In the genomic region with DNA sequence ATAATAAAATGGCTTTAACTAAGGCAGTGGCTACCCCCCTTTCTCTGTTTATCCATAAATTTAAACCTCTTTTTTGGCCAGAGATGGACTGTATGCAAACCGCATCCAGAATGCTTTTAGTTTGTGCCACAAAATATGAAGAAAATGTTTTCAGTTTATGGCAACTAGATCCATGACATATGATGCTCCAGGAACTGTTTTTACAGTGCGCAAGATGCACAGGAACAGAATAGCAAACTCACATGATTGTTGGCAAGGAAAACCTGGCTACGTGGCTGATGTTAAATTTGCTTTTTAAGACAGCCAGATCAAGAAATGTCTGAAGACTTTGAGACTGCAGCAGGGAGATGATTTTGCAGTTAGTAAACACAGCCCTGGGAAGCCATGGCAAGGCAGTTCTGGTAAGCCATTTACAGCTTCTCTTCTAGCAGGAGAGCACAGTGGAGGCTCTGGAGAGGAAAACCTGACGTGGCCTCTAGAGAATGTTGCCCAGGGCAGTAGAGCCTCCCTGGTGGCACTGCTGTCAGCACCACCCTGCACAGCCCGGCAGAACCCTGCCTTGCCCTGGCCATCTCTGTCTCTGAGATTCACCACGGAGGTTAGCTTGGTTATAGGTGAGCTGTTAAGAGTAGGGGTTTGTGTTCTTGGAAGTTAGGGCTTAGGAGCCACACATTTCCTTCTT, we compare ENCODE assay signal across 8 cellular contexts.
A peak's percentile ranks its signal among the peaks of the same experiment; 100 is the strongest.
DNase-seq lines count a peak whose midpoint lies in the region; ATAC-seq and TF ChIP-seq lines count a peak whose summit lies in the region.

No MANE protein-coding gene starts in this region.

- POLR2A ChIA-PET in T-cell (lab: Charles Lee) = interaction anchor here (0.6 to 1.1 kb wide), 4 partner anchors 10 to 110 kb away, joined by 3 to 7 read pairs (median 4); no protein-coding TSS in a partner anchor

- CTCF ChIA-PET in Calu3 (lab: Charles Lee) (interaction anchor here (0.6 to 1.4 kb wide), 4 partner anchors 21 to 72 kb away, joined by 3 read pairs; no protein-coding TSS in a partner anchor), T-cell (lab: Charles Lee) (interaction anchor here in 1 of 2 donors (0.6 to 0.9 kb wide), 2 partner anchors 55 to 64 kb away, joined by 3 to 5 read pairs; no protein-coding TSS in a partner anchor)

- no peaks in the 10 kb centered on the region for H3K36me3 Mint-ChIP-seq in Calu3 (ENCODE audit: insufficient read depth, unreplicated experiment)
- peaks cover 2% of the 10 kb centered on the region for H3K36me3 Mint-ChIP-seq in T-cell
- H3K36me3 Mint-ChIP-seq in natural killer cell treated with Interleukin-12 subunit alpha and Interleukin-12 subunit beta and Interleukin-15 and Interleukin-18, amount 100 ng/mL, for 72 hours = no peaks in the 10 kb centered on the region

- BruUV-seq in Calu3 (replicated peaks; lab: Mats Ljungman, UMichigan) = no TSS peak

- DNase-seq in Calu3 (peak; percentile 46), T-cell (peak in 1 of 34 experiments; percentile 16), dermis blood vessel endothelial cell (peak; percentile 28), GM19238 (ENCODE audit: insufficient read length, low spot score) (no peak)
- peak; percentile 61 for DNase-seq in natural killer cell treated with Interleukin-12 subunit alpha and Interleukin-12 subunit beta and Interleukin-15 and Interleukin-18, amount 100 ng/mL, for 72 hours (ENCODE audit: low spot score)

- H3K27ac Mint-ChIP-seq in Calu3 (ENCODE audit: unreplicated experiment) = peak overlapping the region; percentile 31
- peak overlapping the region; percentile 82 to 84 for H3K27ac Mint-ChIP-seq in T-cell
- peak overlapping the region; percentile 88 for H3K27ac Mint-ChIP-seq in natural killer cell treated with Interleukin-12 subunit alpha and Interleukin-12 subunit beta and Interleukin-15 and Interleukin-18, amount 100 ng/mL, for 72 hours

- H3K4me3 Mint-ChIP-seq in Calu3 (ENCODE audit: low read depth, unreplicated experiment) = peak overlapping the region; percentile 14
- peak overlapping the region; percentile 73 to 81 (median 81) for H3K4me3 Mint-ChIP-seq in T-cell
- peak overlapping the region; percentile 93 for H3K4me3 Mint-ChIP-seq in natural killer cell treated with Interleukin-12 subunit alpha and Interleukin-12 subunit beta and Interleukin-15 and Interleukin-18, amount 100 ng/mL, for 72 hours

- TF ChIP-seq POLR2A in GM18505 (IDR thresholded peaks at IDR 0.05; ENCODE audit: borderline replicate concordance, extremely low read depth, insufficient read depth, insufficient read length) = no peak

- H3K9me3 Mint-ChIP-seq in Calu3 (ENCODE audit: low read depth, unreplicated experiment) = no peaks in the 10 kb centered on the region
- no peaks in the 10 kb centered on the region for H3K9me3 Mint-ChIP-seq in T-cell
- no peaks in the 10 kb centered on the region for H3K9me3 Mint-ChIP-seq in natural killer cell treated with Interleukin-12 subunit alpha and Interleukin-12 subunit beta and Interleukin-15 and Interleukin-18, amount 100 ng/mL, for 72 hours

- no peak for TF ChIP-seq CTCF in Calu3 (IDR thresholded peaks at IDR 0.05; ENCODE audit: unreplicated experiment)

- ATAC-seq in T-cell (replicated peaks in 1 of 4) = peak; percentile 42 to 69 (median 44)
- ATAC-seq in natural killer cell treated with Interleukin-12 subunit alpha and Interleukin-12 subunit beta and Interleukin-15 and Interleukin-18, amount 100 ng/mL, for 72 hours = peak; percentile 70 to 85
- ATAC-seq in GM19023 (IDR thresholded peaks at IDR 0.05; ENCODE audit: unreplicated experiment) = no peak
- no peak for ATAC-seq in GM18505 (IDR thresholded peaks at IDR 0.05; ENCODE audit: unreplicated experiment)
- no peak for ATAC-seq in HG02870 (IDR thresholded peaks at IDR 0.05; ENCODE audit: unreplicated experiment)

- intact Hi-C loops in Calu3 (cut with micrococcal nuclease; ENCODE audit: unreplicated experiment) = no loop called here

- H3K4me1 Mint-ChIP-seq in Calu3 (ENCODE audit: low read depth, unreplicated experiment) (peaks cover 23% of the 10 kb centered on the region), T-cell (peaks cover 88 to 92% (median 89%) of the 10 kb centered on the region in 3 donors)
- peaks cover 51 to 53% of the 10 kb centered on the region in 2 donors for H3K4me1 Mint-ChIP-seq in natural killer cell treated with Interleukin-12 subunit alpha and Interleukin-12 subunit beta and Interleukin-15 and Interleukin-18, amount 100 ng/mL, for 72 hours (ENCODE audit: low read depth in 2 of 2)

- no peaks in the 10 kb centered on the region for H3K27me3 Mint-ChIP-seq in Calu3 (ENCODE audit: unreplicated experiment)
- no peaks in the 10 kb centered on the region for H3K27me3 Mint-ChIP-seq in T-cell
- H3K27me3 Mint-ChIP-seq in natural killer cell treated with Interleukin-12 subunit alpha and Interleukin-12 subunit beta and Interleukin-15 and Interleukin-18, amount 100 ng/mL, for 72 hours = no peaks in the 10 kb centered on the region

Comparison
In these comparisons a context has a peak if more than half of its experiments do, and no peak if none do; other contexts are left out.
1. H3K27ac Mint-ChIP-seq: peak in every context shown above with its lines; median percentile 88 in natural killer cell treated with Interleukin-12 subunit alpha and Interleukin-12 subunit beta and Interleukin-15 and Interleukin-18, amount 100 ng/mL, for 72 hours; 83 in T-cell; 31 in Calu3.
2. H3K4me3 Mint-ChIP-seq: peak in every context shown above with its lines; median percentile 93 in natural killer cell treated with Interleukin-12 subunit alpha and Interleukin-12 subunit beta and Interleukin-15 and Interleukin-18, amount 100 ng/mL, for 72 hours; 81 in T-cell; 14 in Calu3.
3. ATAC-seq: peak in T-cell (4 of 4) and natural killer cell treated with Interleukin-12 subunit alpha and Interleukin-12 subunit beta and Interleukin-15 and Interleukin-18, amount 100 ng/mL, for 72 hours (2 of 2); none in GM19023 (single experiment), GM18505 (single experiment) and HG02870 (single experiment).